8 cellular contexts compared by ENCODE assay signal in the genomic region with DNA sequence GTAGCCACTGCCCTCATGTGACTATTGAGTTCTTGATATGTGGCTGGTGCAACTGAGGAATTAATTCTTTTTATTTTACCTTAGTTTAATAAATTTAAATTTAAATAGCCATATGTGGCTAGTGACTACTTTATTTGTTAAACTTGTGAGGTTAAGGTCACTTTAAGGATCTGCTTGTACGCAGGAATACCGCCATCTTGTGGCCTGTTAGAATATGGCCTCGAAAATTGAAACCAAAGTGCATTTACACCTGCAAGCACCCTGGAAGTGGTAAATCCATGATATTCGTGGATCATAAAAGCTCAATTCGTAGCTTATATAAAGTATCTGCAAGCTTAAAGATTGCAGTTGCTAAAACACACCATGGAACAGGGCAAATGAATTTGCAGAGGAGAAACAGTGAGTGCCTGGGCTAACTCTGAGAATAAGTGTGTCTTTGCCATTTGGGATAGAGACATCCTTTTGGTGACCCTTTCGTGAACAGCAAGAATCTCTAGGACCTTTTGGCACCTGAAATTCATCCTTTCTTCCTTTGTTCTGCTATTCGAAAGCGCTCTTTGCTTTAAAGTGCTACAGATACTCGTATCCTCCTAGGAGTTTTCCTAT. TPM values are rescaled to one million over a fixed set of nuclear protein-coding genes. Genes with fewer than 3 reads are reported as not detected.
A peak's percentile ranks its signal among the peaks of the same experiment; 100 is the strongest.
DNase-seq lines count a peak whose midpoint lies in the region; ATAC-seq and TF ChIP-seq lines count a peak whose summit lies in the region.

No MANE protein-coding gene starts in this region.

- no peaks in the 10 kb centered on the region for H3K27me3 ChIP-seq in psoas muscle (ENCODE audit: insufficient read depth in 3 of 3, low read length in 2 of 3)

- intact Hi-C loops in activated CD4-positive, alpha-beta T cell treated with anti-CD3 and anti-CD28 coated beads for 36 hours (cut with DNase I, micrococcal nuclease), result loop anchor here in 1 of 2 experiments (5.0 kb wide), 1 partner anchor 668 kb away; no protein-coding TSS in a partner anchor
- intact Hi-C loops in psoas muscle (cut with DNase I), result no loop called here

- peak; percentile 71 for TF ChIP-seq CTCF in fibroblast of pulmonary artery (IDR thresholded peaks at IDR 0.05; ENCODE audit: low read length, missing control alignments)
- TF ChIP-seq CTCF in psoas muscle (IDR thresholded peaks at IDR 0.05), result peak; percentile 47

- H3K4me3 ChIP-seq in fibroblast of pulmonary artery (replicated peaks; ENCODE audit: low read depth, low read length) (no peak overlapping the region), psoas muscle (no peak overlapping the region)

- H3K9me3 Mint-ChIP-seq in activated CD4-positive, alpha-beta T cell treated with anti-CD3 and anti-CD28 coated beads for 36 hours (ENCODE audit: low read depth), result peaks cover 1% of the 10 kb centered on the region

- H3K36me3 ChIP-seq in psoas muscle (ENCODE audit: insufficient read depth in 1 of 2, low read depth in 1 of 2), result no peaks in the 10 kb centered on the region

- H3K9me3 ChIP-seq in psoas muscle, result no peaks in the 10 kb centered on the region

- WGBS in psoas muscle, 3 donors, result 26 to 29% (median 27%) methylated on average over 9 of the region's 9 CpGs

- no peaks in the 10 kb centered on the region for H3K4me1 Mint-ChIP-seq in activated CD4-positive, alpha-beta T cell treated with anti-CD3 and anti-CD28 coated beads for 36 hours

- H3K4me1 ChIP-seq in psoas muscle, result no peaks in the 10 kb centered on the region

- no peaks in the 10 kb centered on the region for H3K27me3 Mint-ChIP-seq in activated CD4-positive, alpha-beta T cell treated with anti-CD3 and anti-CD28 coated beads for 36 hours

- in situ Hi-C loops in SK-MEL-5 (cut with HindIII; ENCODE audit: low pct_unique_long_range_greater_than_20kb, low sequenced_read_pairs), result no loop called here

- CTCF ChIA-PET in activated CD4-positive, alpha-beta T cell treated with anti-CD3 and anti-CD28 coated beads for 36 hours (lab: Charles Lee), result interaction anchor here (0.6 kb wide), 2 partner anchors 13 to 255 kb away, joined by 3 to 4 read pairs; no protein-coding TSS in a partner anchor

- peak; percentile 46 for DNase-seq in activated CD4-positive, alpha-beta T cell treated with anti-CD3 and anti-CD28 coated beads for 36 hours
- no peak for DNase-seq in activated CD4-positive, alpha-beta T cell treated with anti-CD3 and anti-CD28 coated beads for 4 hours
- DNase-seq in HuH-7.5 (ENCODE audit: low spot score), result peak; percentile 8
- peak; percentile 77 for DNase-seq in SK-MEL-5 (ENCODE audit: low read depth, low spot score)
- DNase-seq in fibroblast of pulmonary artery (ENCODE audit: low read depth), result peak; percentile 50
- DNase-seq in psoas muscle, result no peak
- DNase-seq in mesenteric fat pad (ENCODE audit: low spot score), result no peak

- no peak overlapping the region for H3K4me3 Mint-ChIP-seq in activated CD4-positive, alpha-beta T cell treated with anti-CD3 and anti-CD28 coated beads for 36 hours

- no peak overlapping the region for H3K27ac ChIP-seq in psoas muscle

- ATAC-seq in activated CD4-positive, alpha-beta T cell treated with anti-CD3 and anti-CD28 coated beads for 36 hours, result no peak
- ATAC-seq in GM19463 (IDR thresholded peaks at IDR 0.05; ENCODE audit: unreplicated experiment) (peak; percentile 83), psoas muscle (no peak)

- no peaks in the 10 kb centered on the region for H3K36me3 Mint-ChIP-seq in activated CD4-positive, alpha-beta T cell treated with anti-CD3 and anti-CD28 coated beads for 36 hours (ENCODE audit: low read depth)

- no peak overlapping the region for H3K27ac Mint-ChIP-seq in activated CD4-positive, alpha-beta T cell treated with anti-CD3 and anti-CD28 coated beads for 36 hours

- POLR2A ChIA-PET in activated CD4-positive, alpha-beta T cell treated with anti-CD3 and anti-CD28 coated beads for 36 hours (lab: Charles Lee), result no interaction called here

RNA-seq across cellular contexts. Expression of gene REG3A, which starts 59.9 kb away (rescaled TPM):
- total RNA-seq in activated CD4-positive, alpha-beta T cell treated with anti-CD3 and anti-CD28 coated beads for 36 hours, result not detected
- total RNA-seq in SK-MEL-5 (2014; rRNA removed; shearing (Covaris generic)), result not detected in 2 replicates
- polyA plus RNA-seq in SK-MEL-5 (2015; cell fraction: cytosol; rRNA removed), result not detected in 2 replicates
- not detected in 2 replicates for polyA plus RNA-seq in SK-MEL-5 (2015; cell fraction: nucleus; rRNA removed)
- total RNA-seq in psoas muscle (not detected), mesenteric fat pad (3.3 TPM)
- under 1 TPM in 1 of 3 donors, not detected in 2; 0.53 TPM for polyA plus RNA-seq in psoas muscle

Comparison
In these comparisons a context has a peak if more than half of its experiments do, and no peak if none do; other contexts are left out.
1. DNase-seq: peak in activated CD4-positive, alpha-beta T cell treated with anti-CD3 and anti-CD28 coated beads for 36 hours (single experiment), HuH-7.5 (single experiment), SK-MEL-5 (single experiment) and fibroblast of pulmonary artery (single experiment); none in activated CD4-positive, alpha-beta T cell treated with anti-CD3 and anti-CD28 coated beads for 4 hours (0 of 2), psoas muscle (0 of 2) and mesenteric fat pad (single experiment).